1 cellular context compared by ENCODE assay signal in genomic region chr5:54894957-54895815, GRCh38.
TF ChIP-seq lines count a peak whose summit lies in the region.

No MANE protein-coding gene starts in this region.

TF ChIP-seq in K562, 482 proteins besides CTCF, POLR2A, EP300 and RAD21:
- TF ChIP-seq CHD7 (IDR thresholded peaks at IDR 0.05; ENCODE audit: low read depth, low read length), result no peak
- TF ChIP-seq MAFK (IDR thresholded peaks at IDR 0.05; ENCODE audit: low read length), result 0 out of 2 replicates have a peak, but pooled peaks have one; percentile 29
- TF ChIP-seq C11orf30 (IDR thresholded peaks at IDR 0.05; ENCODE audit: low read depth), result peak; percentile 46; the same call in 1 of the 2 replicates
- TF ChIP-seq ZBTB12 (CRISPR knock-in tag; IDR thresholded peaks at IDR 0.05), result no peak
- TF ChIP-seq HIVEP1 (CRISPR knock-in tag; IDR thresholded peaks at IDR 0.05), result no peak
- TF ChIP-seq DEAF1 (CRISPR knock-in tag; IDR thresholded peaks at IDR 0.05), result no peak
- TF ChIP-seq MITF (IDR thresholded peaks at IDR 0.05), result no peak
- TF ChIP-seq ZNF316 (IDR thresholded peaks at IDR 0.05), result peak; percentile 52
- no peak for TF ChIP-seq RNF2 (IDR thresholded peaks at IDR 0.05)
- TF ChIP-seq MAFG (tag; conservative IDR thresholded peaks at IDR 0.05), result 0 out of 2 replicates have a peak, but pooled peaks have one; percentile 18
